ENCODE assay signal across 10 cellular contexts in the genomic region with DNA sequence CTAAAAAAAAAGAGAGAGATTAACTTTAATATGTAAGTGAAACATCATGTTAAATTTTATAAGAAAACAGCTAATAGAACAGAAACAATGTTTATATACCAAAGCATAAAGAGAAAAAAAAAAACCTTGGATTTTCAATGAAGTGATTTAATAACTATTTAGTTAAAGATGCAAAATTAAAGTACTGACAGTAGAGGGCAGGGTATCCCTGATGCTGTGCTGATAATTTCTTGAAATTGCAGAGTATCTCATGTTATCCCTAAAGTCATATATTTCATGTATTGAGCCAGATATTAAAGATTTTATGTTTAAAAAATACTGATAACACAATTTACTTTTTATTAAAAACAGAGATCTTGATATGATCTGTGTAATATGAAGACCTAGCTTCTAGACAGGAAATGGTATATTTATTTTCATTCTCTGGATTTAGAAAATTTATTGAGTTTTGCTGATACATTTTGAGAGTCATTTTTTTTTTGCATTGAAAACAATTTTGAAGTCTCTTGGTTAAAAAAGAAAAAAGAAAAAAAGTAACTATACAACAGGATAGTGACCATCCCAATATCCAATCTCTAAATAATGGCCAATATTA.
DNase-seq lines count a peak whose midpoint lies in the region; ATAC-seq, FAIRE-seq and TF ChIP-seq lines count a peak whose summit lies in the region.
"Had no signal": no experiment of that assay in that cellular context is flagged by ENCODE, and none has a peak within 500 bp of the region (broad histone marks: within the 10 kb centered on the region; RNA-seq: fewer than 3 reads in every experiment).

No MANE protein-coding gene starts in this region.

- no peak overlapping the region for H3K27ac Mint-ChIP-seq in activated CD8-positive, alpha-beta T cell treated with anti-CD3 and anti-CD28 coated beads for 36 hours
- no peak overlapping the region for H3K27ac Mint-ChIP-seq in activated CD8-positive, alpha-beta T cell treated with anti-CD3 and anti-CD28 coated beads, Interleukin-2, amount 10 ng/mL, durations not matched to agents 7 days and 5 days

- H3K27ac ChIP-seq in foreskin keratinocyte, result no peak overlapping the region
- H3K27ac ChIP-seq: BLaER1 treated with 17β-estradiol and CSF1 and Interleukin-3, amounts not matched to agents 10 nM and 100 nM had no signal

- no peaks in the 10 kb centered on the region for H3K4me1 ChIP-seq in foreskin keratinocyte
- H3K4me1 ChIP-seq: BLaER1 treated with 17β-estradiol and CSF1 and Interleukin-3, amounts not matched to agents 10 nM and 100 nM had no signal

- no peaks in the 10 kb centered on the region for H3K4me1 Mint-ChIP-seq in activated CD8-positive, alpha-beta T cell treated with anti-CD3 and anti-CD28 coated beads for 36 hours (ENCODE audit: low read depth)
- H3K4me1 Mint-ChIP-seq in activated CD8-positive, alpha-beta T cell treated with anti-CD3 and anti-CD28 coated beads, Interleukin-2, amount 10 ng/mL, durations not matched to agents 7 days and 5 days (ENCODE audit: low read depth), result no peaks in the 10 kb centered on the region

- TF ChIP-seq CTCF in activated CD8-positive, alpha-beta T cell treated with anti-CD3 and anti-CD28 coated beads for 36 hours (IDR thresholded peaks at IDR 0.05), result peak; percentile 39
- peak; percentile 63 for TF ChIP-seq CTCF in foreskin keratinocyte (conservative IDR thresholded peaks at IDR 0.05)

- H3K27me3 ChIP-seq in foreskin keratinocyte, result no peaks in the 10 kb centered on the region
- H3K27me3 ChIP-seq: BLaER1 treated with 17β-estradiol and CSF1 and Interleukin-3, amounts not matched to agents 10 nM and 100 nM had no signal

- no peak for ATAC-seq in activated CD8-positive, alpha-beta T cell treated with anti-CD3 and anti-CD28 coated beads for 36 hours
- ATAC-seq in activated CD8-positive, alpha-beta T cell treated with anti-CD3 and anti-CD28 coated beads, Interleukin-2, amount 10 ng/mL, durations not matched to agents 7 days and 5 days, result no peak
- ATAC-seq in foreskin keratinocyte, result no peak
- ATAC-seq in HG02870 (IDR thresholded peaks at IDR 0.05; ENCODE audit: unreplicated experiment), result no peak

- H3K4me3 Mint-ChIP-seq in activated CD8-positive, alpha-beta T cell treated with anti-CD3 and anti-CD28 coated beads for 36 hours, result no peak overlapping the region
- H3K4me3 Mint-ChIP-seq in activated CD8-positive, alpha-beta T cell treated with anti-CD3 and anti-CD28 coated beads, Interleukin-2, amount 10 ng/mL, durations not matched to agents 7 days and 5 days, result no peak overlapping the region

- CTCF ChIA-PET in activated CD8-positive, alpha-beta T cell treated with anti-CD3 and anti-CD28 coated beads for 36 hours (lab: Charles Lee), result interaction anchor here (0.7 kb wide), 1 partner anchor 1613 kb away, joined by 3 read pairs; no protein-coding TSS in a partner anchor
- CTCF ChIA-PET in activated CD8-positive, alpha-beta T cell treated with anti-CD3 and anti-CD28 coated beads, Interleukin-2, amount 10 ng/mL, durations not matched to agents 7 days and 5 days (lab: Charles Lee), result no interaction called here

- H3K27me3 Mint-ChIP-seq in activated CD8-positive, alpha-beta T cell treated with anti-CD3 and anti-CD28 coated beads for 36 hours, result no peaks in the 10 kb centered on the region
- no peaks in the 10 kb centered on the region for H3K27me3 Mint-ChIP-seq in activated CD8-positive, alpha-beta T cell treated with anti-CD3 and anti-CD28 coated beads, Interleukin-2, amount 10 ng/mL, durations not matched to agents 7 days and 5 days (ENCODE audit: low read depth)

- intact Hi-C loops in activated CD8-positive, alpha-beta T cell treated with anti-CD3 and anti-CD28 coated beads for 36 hours (cut with micrococcal nuclease), result no loop called here

- no peaks in the 10 kb centered on the region for H3K36me3 Mint-ChIP-seq in activated CD8-positive, alpha-beta T cell treated with anti-CD3 and anti-CD28 coated beads for 36 hours (ENCODE audit: low read depth)
- H3K36me3 Mint-ChIP-seq in activated CD8-positive, alpha-beta T cell treated with anti-CD3 and anti-CD28 coated beads, Interleukin-2, amount 10 ng/mL, durations not matched to agents 7 days and 5 days (ENCODE audit: low read depth), result no peaks in the 10 kb centered on the region

- peak; percentile 98 for FAIRE-seq in TTC549 (lab: Jason Lieb, UNC)
- FAIRE-seq in urothelium cell line (lab: Jason Lieb, UNC), result no peak

- no peak for DNase-seq in activated CD8-positive, alpha-beta T cell treated with anti-CD3 and anti-CD28 coated beads for 36 hours
- DNase-seq in activated CD8-positive, alpha-beta T cell treated with anti-CD3 and anti-CD28 coated beads, Interleukin-2, amount 10 ng/mL, durations not matched to agents 7 days and 5 days, result no peak
- no peak for DNase-seq in foreskin keratinocyte
- peak; percentile 77 for DNase-seq in superior temporal gyrus (ENCODE audit: extremely low spot score)
- no peak for DNase-seq in urothelium cell line (ENCODE audit: low spot score)
- DNase-seq in activated CD4-positive, CD25-positive, alpha-beta regulatory T cell (lab: John Stamatoyannopoulos, UW), result no peak
- DNase-seq: NCI-H2107 had no signal

- POLR2A ChIA-PET in activated CD8-positive, alpha-beta T cell treated with anti-CD3 and anti-CD28 coated beads for 36 hours (lab: Charles Lee), result no interaction called here
- POLR2A ChIA-PET in activated CD8-positive, alpha-beta T cell treated with anti-CD3 and anti-CD28 coated beads, Interleukin-2, amount 10 ng/mL, durations not matched to agents 7 days and 5 days (lab: Charles Lee), result no interaction called here

- H3K9me3 Mint-ChIP-seq in activated CD8-positive, alpha-beta T cell treated with anti-CD3 and anti-CD28 coated beads for 36 hours, result no peaks in the 10 kb centered on the region
- no peaks in the 10 kb centered on the region for H3K9me3 Mint-ChIP-seq in activated CD8-positive, alpha-beta T cell treated with anti-CD3 and anti-CD28 coated beads, Interleukin-2, amount 10 ng/mL, durations not matched to agents 7 days and 5 days (ENCODE audit: insufficient read depth)
